ENCODE assay signal across 5 cellular contexts in genomic region chr11:124770959-124771358, GRCh38. TPM values are rescaled to one million over a fixed set of nuclear protein-coding genes. Genes with fewer than 3 reads are reported as not detected.
"Had no signal": no experiment of that assay in that cellular context is flagged by ENCODE, and none has a peak within 500 bp of the region (broad histone marks: within the 10 kb centered on the region; RNA-seq: fewer than 3 reads in every experiment).

No MANE protein-coding gene starts in this region.

RNA-seq across cellular contexts. Expression of gene ESAM, which starts 8.9 kb away (rescaled TPM):
- total RNA-seq: SK-MEL-5 had no signal

RNA-seq across cellular contexts. Expression of gene VSIG2, which starts 18.9 kb away (rescaled TPM):
- total RNA-seq: activated CD4-positive, alpha-beta T cell treated with anti-CD3 and anti-CD28 coated beads for 36 hours; activated T-helper 17 cell treated with anti-CD3 and anti-CD28 coated beads, Interleukin-2, amount 50 U/mL, for 72 hours; OCI-LY7; Peyer's patch; SK-MEL-5 had no signal
